ENCODE assay signal across 25 cellular contexts in the genomic region with DNA sequence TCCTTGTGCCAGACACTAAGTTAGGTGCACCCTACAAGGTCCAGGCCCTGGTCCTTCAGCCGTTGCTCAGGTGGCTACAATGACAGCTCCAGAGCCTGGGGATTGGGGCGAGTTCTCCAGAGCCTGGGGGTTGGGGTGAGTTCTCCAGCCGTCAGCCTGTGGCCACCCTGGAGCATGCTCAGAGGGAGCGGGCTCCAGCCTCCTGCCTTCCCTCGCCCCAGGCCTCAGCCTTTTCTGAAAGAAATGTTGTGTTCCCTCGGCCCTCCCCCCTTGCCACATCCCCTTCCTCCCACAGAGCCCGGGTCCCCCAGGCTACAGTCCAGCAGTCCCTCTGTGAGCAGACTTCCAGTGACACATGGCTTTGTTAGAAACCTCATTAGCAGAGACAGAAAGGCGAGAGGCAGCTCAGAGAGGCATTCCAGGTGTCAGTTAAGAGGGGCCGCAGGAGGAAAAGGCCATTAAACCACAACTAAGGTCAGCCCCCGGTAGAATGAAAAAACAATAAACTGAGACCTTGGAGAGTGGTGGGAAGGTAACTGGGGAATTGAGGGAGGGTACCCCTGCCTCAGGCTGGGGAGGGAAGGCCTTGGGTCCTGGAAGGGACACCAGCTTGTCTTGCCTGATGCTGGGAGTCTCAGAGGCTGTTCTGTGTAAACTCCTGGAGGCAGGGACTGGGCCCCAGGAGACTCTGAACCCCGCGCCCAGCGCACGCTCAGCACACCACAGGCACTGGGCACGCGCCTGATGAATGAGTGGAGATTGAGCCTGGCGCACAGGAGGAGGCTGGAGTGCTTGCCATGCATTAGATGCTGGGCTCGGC. TPM values are rescaled to one million over a fixed set of nuclear protein-coding genes. Genes with fewer than 3 reads are reported as not detected.
DNase-seq lines count a peak whose midpoint lies in the region; ATAC-seq and TF ChIP-seq lines count a peak whose summit lies in the region.
"Had no signal": no experiment of that assay in that cellular context is flagged by ENCODE, and none has a peak within 500 bp of the region (broad histone marks: within the 10 kb centered on the region; RNA-seq: fewer than 3 reads in every experiment).

No MANE protein-coding gene starts in this region.

- H3K36me3 ChIP-seq in iPS-15b (ENCODE audit: control insufficient read depth, insufficient read depth, low read length) (no peaks in the 10 kb centered on the region), neuronal stem cell (replicated peaks in 1 of 2; ENCODE audit: control insufficient read depth in 2 of 2, insufficient read depth in 2 of 2, low read length in 2 of 2) (no peaks in the 10 kb centered on the region), tibial nerve (no peaks in the 10 kb centered on the region)
- H3K36me3 ChIP-seq: cardiac muscle cell had no signal

- H3K27ac Mint-ChIP-seq in activated CD8-positive, alpha-beta T cell treated with anti-CD3 and anti-CD28 coated beads, Interleukin-2, amount 10 ng/mL, durations not matched to agents 7 days and 5 days, result no peak overlapping the region
- H3K27ac Mint-ChIP-seq: activated CD4-positive, alpha-beta T cell treated with anti-CD3 and anti-CD28 coated beads, Interleukin-2, amount 10 ng/mL, durations not matched to agents 7 days and 5 days; activated CD8-positive, alpha-beta memory T cell treated with anti-CD3 and anti-CD28 coated beads, Interleukin-2, amount 10 ng/mL, durations not matched to agents 7 days and 5 days had no signal

- H3K4me3 ChIP-seq in iPS-15b (ENCODE audit: low read depth, low read length) (peak overlapping the region; percentile 18), neuronal stem cell (ENCODE audit: low read length in 2 of 2) (no peak overlapping the region), tibial nerve (no peak overlapping the region)
- H3K4me3 ChIP-seq: cardiac muscle cell had no signal

- H4K8ac ChIP-seq in neuronal stem cell (ENCODE audit: low read depth, low read length), result peak overlapping the region; percentile 53

- WGBS in neuronal stem cell (ENCODE audit: extremely low coverage in 2 of 2, insufficient read length in 2 of 2, insufficient replicate concordance in 1 of 2), 2 donors, result no CpG with 5 or more reads among the region's 18 CpGs
- whole genome bisulfite sequencing in tibial nerve, 2 donors, result 64 to 69% methylated on average over 17 to 18 of the region's 18 CpGs

- peak; percentile 69 for DNase-seq in GDM1 (lab: John Stamatoyannopoulos, UW)
- DNase-seq in SK-MEL-5 (ENCODE audit: low read depth, low spot score), result peak; percentile 63
- DNase-seq in neuronal stem cell (ENCODE audit: low spot score), result peak; percentile 84
- no peak for DNase-seq in tibial nerve (ENCODE audit: low spot score in 2 of 2)
- DNase-seq in activated CD8-positive, alpha-beta T cell treated with anti-CD3 and anti-CD28 coated beads, Interleukin-2, amount 10 ng/mL, durations not matched to agents 7 days and 5 days, result no peak
- DNase-seq: activated CD4-positive, alpha-beta T cell treated with anti-CD3 and anti-CD28 coated beads, Interleukin-2, amount 10 ng/mL, durations not matched to agents 7 days and 5 days; activated CD8-positive, alpha-beta memory T cell treated with anti-CD3 and anti-CD28 coated beads, Interleukin-2, amount 10 ng/mL, durations not matched to agents 7 days and 5 days; activated naive CD4-positive, alpha-beta T cell treated with anti-CD3 and anti-CD28 coated beads, Interleukin-2, amount 50 U/mL, for 16 hours; amygdala; C1 segment of cervical spinal cord; cortex of kidney; kidney glomerular epithelial cell; NCI-H1694; NCI-H2171; NCI-H526; stimulated activated CD4-positive, alpha-beta T cell treated with anti-CD3 and anti-CD28 coated beads, Interleukin-4, amount 100 ng/mL, for 24 hours; stimulated activated naive CD8-positive, alpha-beta T cell treated with anti-CD3 and anti-CD28 coated beads, Interleukin-15, Interleukin-2, amounts not matched to agents 100 U/mL and 50 U/mL, for 24 hours had no signal

- H2AK5ac ChIP-seq in neuronal stem cell (ENCODE audit: low read depth, low read length), result peak overlapping the region; percentile 30

- H3K23ac ChIP-seq in neuronal stem cell (ENCODE audit: low read depth, low read length, poor library complexity), result no peak overlapping the region

- peaks cover 21% of the 10 kb centered on the region for H3K27me3 Mint-ChIP-seq in activated CD8-positive, alpha-beta T cell treated with anti-CD3 and anti-CD28 coated beads, Interleukin-2, amount 10 ng/mL, durations not matched to agents 7 days and 5 days (ENCODE audit: low read depth)

- peak overlapping the region; percentile 32 for H2BK15ac ChIP-seq in neuronal stem cell (ENCODE audit: low read length)

- no peak overlapping the region for H3K4me3 Mint-ChIP-seq in activated CD8-positive, alpha-beta T cell treated with anti-CD3 and anti-CD28 coated beads, Interleukin-2, amount 10 ng/mL, durations not matched to agents 7 days and 5 days
- H3K4me3 Mint-ChIP-seq: activated CD4-positive, alpha-beta T cell treated with anti-CD3 and anti-CD28 coated beads, Interleukin-2, amount 10 ng/mL, durations not matched to agents 7 days and 5 days; activated CD8-positive, alpha-beta memory T cell treated with anti-CD3 and anti-CD28 coated beads, Interleukin-2, amount 10 ng/mL, durations not matched to agents 7 days and 5 days had no signal

- H3K4me1 ChIP-seq in iPS-15b (ENCODE audit: control insufficient read depth, insufficient read depth, low read length) (peaks cover 10% of the 10 kb centered on the region), neuronal stem cell (ENCODE audit: control insufficient read depth in 2 of 2, insufficient read depth in 1 of 2, low read depth in 1 of 2, low read length in 2 of 2) (peaks cover 47 to 53% of the 10 kb centered on the region in 2 donors), tibial nerve (no peaks in the 10 kb centered on the region)

- H2BK12ac ChIP-seq in neuronal stem cell (ENCODE audit: low read length), result no peak overlapping the region

- H3K27ac ChIP-seq in neuronal stem cell (replicated peaks; ENCODE audit: low read length), result peak overlapping the region; percentile 97
- H3K27ac ChIP-seq in tibial nerve, result no peak overlapping the region
- H3K27ac ChIP-seq: KMS-11 had no signal

- H3K4me1 Mint-ChIP-seq in activated CD8-positive, alpha-beta T cell treated with anti-CD3 and anti-CD28 coated beads, Interleukin-2, amount 10 ng/mL, durations not matched to agents 7 days and 5 days (ENCODE audit: low read depth), result peaks cover 19% of the 10 kb centered on the region
- H3K4me1 Mint-ChIP-seq: activated CD4-positive, alpha-beta T cell treated with anti-CD3 and anti-CD28 coated beads, Interleukin-2, amount 10 ng/mL, durations not matched to agents 7 days and 5 days had no signal

- peaks cover 100% of the 10 kb centered on the region for H3K27me3 ChIP-seq in iPS-15b (ENCODE audit: control insufficient read depth, insufficient read depth, low read length)
- no peaks in the 10 kb centered on the region for H3K27me3 ChIP-seq in neuronal stem cell (ENCODE audit: control insufficient read depth in 3 of 3, insufficient read depth in 3 of 3, low read depth in 1 of 3, low read length in 3 of 3)
- peaks cover 0 to 7% of the 10 kb centered on the region in 2 donors for H3K27me3 ChIP-seq in tibial nerve

- in situ Hi-C loops in SK-MEL-5 (cut with HindIII; ENCODE audit: low pct_unique_long_range_greater_than_20kb, low sequenced_read_pairs), result no loop called here

- TF ChIP-seq CTCF in tibial nerve (IDR thresholded peaks at IDR 0.05), result no peak

- H4K91ac ChIP-seq in neuronal stem cell (ENCODE audit: low read depth, low read length, poor library complexity), result peak overlapping the region; percentile 54

- no peaks in the 10 kb centered on the region for H3K36me3 Mint-ChIP-seq in activated CD8-positive, alpha-beta T cell treated with anti-CD3 and anti-CD28 coated beads, Interleukin-2, amount 10 ng/mL, durations not matched to agents 7 days and 5 days (ENCODE audit: low read depth)
- H3K36me3 Mint-ChIP-seq: activated CD8-positive, alpha-beta memory T cell treated with anti-CD3 and anti-CD28 coated beads, Interleukin-2, amount 10 ng/mL, durations not matched to agents 7 days and 5 days had no signal

- no peak for TF ChIP-seq EP300 in tibial nerve (IDR thresholded peaks at IDR 0.05)

- H3K4ac ChIP-seq in neuronal stem cell (ENCODE audit: low read length), result no peak overlapping the region

- POLR2A ChIA-PET in activated CD8-positive, alpha-beta T cell treated with anti-CD3 and anti-CD28 coated beads, Interleukin-2, amount 10 ng/mL, durations not matched to agents 7 days and 5 days (lab: Charles Lee), result no interaction called here

- H3K9me3 ChIP-seq in iPS-15b (ENCODE audit: control insufficient read depth, insufficient read depth, low read length) (no peaks in the 10 kb centered on the region), neuronal stem cell (replicated peaks in 1 of 2; ENCODE audit: control insufficient read depth in 2 of 2, insufficient read depth in 1 of 2, low read depth in 1 of 2, low read length in 2 of 2) (no peaks in the 10 kb centered on the region), tibial nerve (no peaks in the 10 kb centered on the region)

- peak overlapping the region; percentile 97 for H3K18ac ChIP-seq in neuronal stem cell (ENCODE audit: low read length)

- peak overlapping the region; percentile 83 for H2AFZ ChIP-seq in neuronal stem cell (ENCODE audit: low read length)

- H2BK120ac ChIP-seq in neuronal stem cell (ENCODE audit: low read depth, low read length), result peak overlapping the region; percentile 22

- CTCF ChIA-PET in activated CD8-positive, alpha-beta T cell treated with anti-CD3 and anti-CD28 coated beads, Interleukin-2, amount 10 ng/mL, durations not matched to agents 7 days and 5 days (lab: Charles Lee), result interaction anchor here (0.9 to 1.1 kb wide), 3 partner anchors 13 to 79 kb away, joined by 3 read pairs; partner anchors contain the start of gene TMEM106C

- H3K14ac ChIP-seq in neuronal stem cell (ENCODE audit: low read length), result peak overlapping the region; percentile 10

- TF ChIP-seq POLR2A in tibial nerve (IDR thresholded peaks at IDR 0.05), result no peak

- no peak for ATAC-seq in HG03139 (IDR thresholded peaks at IDR 0.05; ENCODE audit: unreplicated experiment)
- no peak for ATAC-seq in HG02852 (IDR thresholded peaks at IDR 0.05; ENCODE audit: unreplicated experiment)
- ATAC-seq in activated CD8-positive, alpha-beta T cell treated with anti-CD3 and anti-CD28 coated beads, Interleukin-2, amount 10 ng/mL, durations not matched to agents 7 days and 5 days, result no peak
- ATAC-seq: activated CD8-positive, alpha-beta memory T cell treated with anti-CD3 and anti-CD28 coated beads, Interleukin-2, amount 10 ng/mL, durations not matched to agents 7 days and 5 days; stimulated activated naive CD8-positive, alpha-beta T cell treated with anti-CD3 and anti-CD28 coated beads, Interleukin-15, Interleukin-2, amounts not matched to agents 100 U/mL and 50 U/mL, for 24 hours had no signal

- H3K4me2 ChIP-seq in neuronal stem cell (ENCODE audit: insufficient read depth, low read length, poor library complexity, severe bottlenecking), result peak overlapping the region; percentile 12
- H3K4me2 ChIP-seq: KMS-11 had no signal

- H3K9ac ChIP-seq in iPS-15b (ENCODE audit: low read depth, low read length), result no peak overlapping the region
- H3K9ac ChIP-seq in neuronal stem cell (ENCODE audit: low read depth, low read length, poor library complexity), result peak overlapping the region; percentile 47
- H3K9ac ChIP-seq: KMS-11 had no signal

- H3K9me3 Mint-ChIP-seq in activated CD8-positive, alpha-beta T cell treated with anti-CD3 and anti-CD28 coated beads, Interleukin-2, amount 10 ng/mL, durations not matched to agents 7 days and 5 days (ENCODE audit: insufficient read depth), result no peaks in the 10 kb centered on the region
- H3K9me3 Mint-ChIP-seq: activated CD4-positive, alpha-beta T cell treated with anti-CD3 and anti-CD28 coated beads, Interleukin-2, amount 10 ng/mL, durations not matched to agents 7 days and 5 days had no signal

- peak overlapping the region; percentile 32 for H2BK5ac ChIP-seq in neuronal stem cell (ENCODE audit: low read length)

- no peaks in the 10 kb centered on the region for H3K79me1 ChIP-seq in neuronal stem cell (ENCODE audit: low read depth, low read length)

RNA-seq across cellular contexts. Expression of gene COL2A1, which starts 23.1 kb away (rescaled TPM):
- total RNA-seq in SK-MEL-5 (2014; rRNA removed; shearing (Covaris generic)), result 0.03 TPM in 1 of 2 replicates, not detected in the other
- not detected in 2 replicates for polyA plus RNA-seq in SK-MEL-5 (2015; cell fraction: cytosol; rRNA removed)
- 0.10 TPM in 1 of 2 replicates, not detected in the other for polyA plus RNA-seq in SK-MEL-5 (2015; cell fraction: nucleus; rRNA removed)
- 481 TPM for polyA plus RNA-seq in neuronal stem cell (2013, experiment 1 of 2)
- 461 TPM for polyA plus RNA-seq in neuronal stem cell (2013, experiment 2 of 2)
- not detected for total RNA-seq in tibial nerve
- total RNA-seq in activated CD8-positive, alpha-beta T cell treated with anti-CD3 and anti-CD28 coated beads, Interleukin-2, amount 10 ng/mL, durations not matched to agents 7 days and 5 days, result not detected
- total RNA-seq: activated CD4-positive, alpha-beta T cell treated with anti-CD3 and anti-CD28 coated beads, Interleukin-2, amount 10 ng/mL, durations not matched to agents 7 days and 5 days; HT-29; lung microvascular endothelial cell; renal cortical epithelial cell had no signal

Comparison
In these comparisons a context has a peak if more than half of its experiments do, and no peak if none do; other contexts are left out.
1. DNase-seq: peak in GDM1 (single experiment), SK-MEL-5 (single experiment) and neuronal stem cell (single experiment); none in tibial nerve (0 of 2) and activated CD8-positive, alpha-beta T cell treated with anti-CD3 and anti-CD28 coated beads, Interleukin-2, amount 10 ng/mL, durations not matched to agents 7 days and 5 days (single experiment).